18 cellular contexts compared by ENCODE assay signal in the genomic region with DNA sequence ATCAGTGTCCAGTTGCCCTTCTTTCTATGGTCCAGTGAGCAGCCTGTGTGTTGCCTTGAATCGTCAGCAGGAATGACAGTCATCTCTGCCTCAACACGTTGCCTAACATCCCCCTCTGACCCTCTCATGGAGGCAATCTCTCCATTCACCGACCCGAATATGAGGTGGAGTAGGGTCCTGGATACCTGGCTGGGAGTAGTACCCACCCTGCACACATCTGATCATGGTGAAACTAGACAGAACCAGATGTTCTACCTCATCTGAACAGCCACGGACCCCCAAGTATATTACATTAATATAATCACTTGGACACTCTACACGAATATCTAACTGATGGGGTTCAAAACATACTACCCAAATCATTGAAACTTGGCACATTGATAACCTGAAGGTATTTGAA.
"Had no signal": no experiment of that assay in that cellular context is flagged by ENCODE, and none has a peak within 500 bp of the region (broad histone marks: within the 10 kb centered on the region; RNA-seq: fewer than 3 reads in every experiment).

No MANE protein-coding gene starts in this region.

- H3K36me3 Mint-ChIP-seq: naive B cell had no signal

- H3K4me1 ChIP-seq: colonic mucosa, foreskin keratinocyte, psoas muscle, tibial artery, upper lobe of left lung, vagina had no signal

- ATAC-seq: foreskin keratinocyte, left colon, psoas muscle had no signal

- H3K27ac Mint-ChIP-seq: naive B cell, nephron progenitor cell had no signal

- H3K9me3 Mint-ChIP-seq: nephron progenitor cell had no signal

- H3K36me3 ChIP-seq: colonic mucosa, tibial artery, upper lobe of left lung, vagina had no signal

- H3K4me2 ChIP-seq: hepatocyte had no signal

- DNase-seq: colonic mucosa; dermis blood vessel endothelial cell; erythroblast; foreskin keratinocyte; head of caudate nucleus; left colon; mesendoderm; naive B cell; nephron progenitor cell; psoas muscle; retina; small intestine; stimulated activated CD4-positive, alpha-beta T cell treated with anti-CD3 and anti-CD28 coated beads, Interleukin-12 subunit alpha, Interleukin-12 subunit beta, amount 100 ng/mL, for 4 hours; stimulated activated naive CD4-positive, alpha-beta T cell treated with Interleukin-2 at 50 U/mL for 16 hours; tibial artery; upper lobe of left lung had no signal

- H2AFZ ChIP-seq: hepatocyte had no signal

- H3K4me3 Mint-ChIP-seq: naive B cell, nephron progenitor cell had no signal

- H3K27ac ChIP-seq: colonic mucosa, foreskin keratinocyte, hepatocyte, psoas muscle, tibial artery, upper lobe of left lung, vagina had no signal

- H3K4me1 Mint-ChIP-seq: naive B cell, nephron progenitor cell had no signal

- H3K4me3 ChIP-seq: colonic mucosa, hepatocyte, psoas muscle, tibial artery, upper lobe of left lung, vagina had no signal

- H3K79me2 ChIP-seq: hepatocyte had no signal

- H3K9me3 ChIP-seq: colonic mucosa, psoas muscle, tibial artery, upper lobe of left lung, vagina had no signal

- H3K27me3 ChIP-seq: colonic mucosa, foreskin keratinocyte, hepatocyte, tibial artery, upper lobe of left lung, vagina had no signal
